Comparison of ENCODE assay signal across 28 cellular contexts in the genomic region with DNA sequence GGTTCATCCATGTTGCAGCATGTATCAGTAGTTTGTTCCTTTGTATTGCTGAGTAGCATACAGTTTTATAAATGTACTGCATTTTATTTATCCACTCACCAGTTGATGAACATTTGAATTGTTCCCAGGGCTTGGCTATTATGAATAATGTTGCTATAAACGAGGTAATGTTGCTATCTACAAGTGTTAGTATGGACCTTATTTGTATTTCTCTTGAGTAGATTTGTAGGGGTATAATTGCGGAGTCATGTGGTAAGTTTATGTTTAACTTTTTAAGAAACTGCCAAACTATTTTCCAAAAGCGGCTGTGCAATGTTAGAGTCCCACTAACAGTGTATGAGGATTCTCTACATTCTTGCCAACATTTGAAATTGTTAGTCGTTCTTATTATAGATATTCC.
"Had no signal": no experiment of that assay in that cellular context is flagged by ENCODE, and none has a peak within 500 bp of the region (broad histone marks: within the 10 kb centered on the region; RNA-seq: fewer than 3 reads in every experiment).

No MANE protein-coding gene starts in this region.

- FAIRE-seq: bronchial epithelial cell, TTC549 had no signal

- H3K36me3 ChIP-seq: adrenal gland, MG63, WERI-Rb-1 had no signal

- H3K9me3 ChIP-seq: adrenal gland, MG63 had no signal

- H3K27ac ChIP-seq: adrenal gland, SK-N-MC, WERI-Rb-1 had no signal

- ATAC-seq: activated CD4-positive, alpha-beta T cell treated with anti-CD3 and anti-CD28 coated beads for 36 hours; activated CD8-positive, alpha-beta T cell treated with anti-CD3 and anti-CD28 coated beads for 36 hours; activated T-cell treated with anti-CD3 and anti-CD28 coated beads, Interleukin-2, amount 50 U/mL, for 72 hours; Panc1; Right ventricle myocardium inferior; T-cell had no signal

- DNase-seq: activated CD4-positive, alpha-beta T cell treated with anti-CD3 and anti-CD28 coated beads for 36 hours; activated CD8-positive, alpha-beta memory T cell treated with anti-CD3 and anti-CD28 coated beads, Interleukin-2, amount 50 U/mL, for 4 hours; activated CD8-positive, alpha-beta T cell treated with anti-CD3 and anti-CD28 coated beads for 36 hours; activated gamma-delta T cell treated with Interleukin-2 at 50 U/mL for 16 hours; activated naive CD4-positive, alpha-beta T cell treated with anti-CD3 and anti-CD28 coated beads, Interleukin-2, amount 10 ng/mL, durations not matched to agents 7 days and 5 days; activated naive CD8-positive, alpha-beta T cell treated with anti-CD3 and anti-CD28 coated beads, Interleukin-2, amount 10 ng/mL, durations not matched to agents 7 days and 5 days; activated T-cell treated with anti-CD3 and anti-CD28 coated beads, Interleukin-2, amount 50 U/mL, for 72 hours; adrenal gland; anterior cingulate cortex; central memory CD4-positive, alpha-beta T cell; MG63; MV-4-11; NCI-H1092 treated with DMSO at 0.1 percent for 48 hours; NCI-H1417 treated with DMSO at 0.1 percent for 48 hours; NCI-H1694; NCI-H2029 treated with DMSO at 0.1 percent for 48 hours; NCI-H510A treated with DMSO at 0.1 percent for 48 hours; NCI-H69; RPMI8226; T-cell; T-helper 2 cell; T1000; WERI-Rb-1 had no signal

- H3K4me3 ChIP-seq: adrenal gland, MG63, SK-N-MC had no signal

- H3K27me3 ChIP-seq: adrenal gland, MG63 had no signal

- H3K4me1 ChIP-seq: adrenal gland had no signal
